13 cellular contexts compared by ENCODE assay signal in genomic region chr1:149641179-149641578, GRCh38. TPM values are rescaled to one million over a fixed set of nuclear protein-coding genes. Genes with fewer than 3 reads are reported as not detected.
A peak's percentile ranks its signal among the peaks of the same experiment; 100 is the strongest.
DNase-seq lines count a peak whose midpoint lies in the region; ATAC-seq and TF ChIP-seq lines count a peak whose summit lies in the region.
"Not testable (repeated sequence)": the region's sequence is repeated elsewhere in the genome, so short reads cannot be mapped to it uniquely, and the experiment has no call there.
"Had no signal": no experiment of that assay in that cellular context is flagged by ENCODE, and none has a peak within 500 bp of the region (broad histone marks: within the 10 kb centered on the region; RNA-seq: fewer than 3 reads in every experiment).

No MANE protein-coding gene starts in this region.

- not testable (repeated sequence) for TF ChIP-seq RAD21 in liver (IDR thresholded peaks at IDR 0.05)

- not testable (repeated sequence) for H3K4me3 Mint-ChIP-seq in CD8-positive, alpha-beta T cell; T-helper 17 cell; activated CD4-positive, alpha-beta T cell treated with anti-CD3 and anti-CD28 coated beads, Interleukin-2, amount 10 ng/mL, durations not matched to agents 7 days and 5 days; activated naive CD4-positive, alpha-beta T cell treated with anti-CD3 and anti-CD28 coated beads, Interleukin-2, amount 50 U/mL, for 24 hours; stimulated activated naive CD8-positive, alpha-beta T cell treated with anti-CD3 and anti-CD28 coated beads, Interleukin-15, Interleukin-2, amounts not matched to agents 100 ng/mL and 50 ng/mL, for 24 hours
- peak overlapping the region in 1 of 10 donors; percentile 56 for H3K4me3 Mint-ChIP-seq in naive thymus-derived CD8-positive, alpha-beta T cell

- intact Hi-C loops in CD8-positive, alpha-beta T cell (cut with DNase I, micrococcal nuclease); breast epithelium (cut with DNase I; ENCODE audit: low total_unique reads): not testable (repeated sequence)

- not testable (repeated sequence) for H3K4me1 ChIP-seq in CD8-positive, alpha-beta T cell (ENCODE audit: insufficient read depth, low read length); breast epithelium; liver (ENCODE audit: control insufficient read depth in 4 of 4, insufficient read depth in 4 of 4, low read length in 3 of 4)

- CTCF ChIA-PET in CD8-positive, alpha-beta T cell (lab: Charles Lee); activated CD4-positive, alpha-beta T cell treated with anti-CD3 and anti-CD28 coated beads, Interleukin-2, amount 10 ng/mL, durations not matched to agents 7 days and 5 days (lab: Charles Lee): not testable (repeated sequence)

- DNase-seq in CD8-positive, alpha-beta T cell; T-helper 17 cell; activated CD4-positive, alpha-beta T cell treated with anti-CD3 and anti-CD28 coated beads, Interleukin-2, amount 10 ng/mL, durations not matched to agents 7 days and 5 days; breast epithelium (ENCODE audit: low spot score in 2 of 2); naive thymus-derived CD8-positive, alpha-beta T cell: not testable (repeated sequence)

- not testable (repeated sequence) for H3K27ac ChIP-seq in CD8-positive, alpha-beta T cell (ENCODE audit: low read depth, low read length)
- H3K27ac ChIP-seq in breast epithelium = peak overlapping the region; percentile 72 to 80
- peak overlapping the region; percentile 67 to 85 for H3K27ac ChIP-seq in liver (ENCODE audit: low read depth in 1 of 2, low read length in 2 of 2)

- H3K36me3 ChIP-seq in CD8-positive, alpha-beta T cell (ENCODE audit: insufficient read depth, low read length); breast epithelium; liver (ENCODE audit: control insufficient read depth in 4 of 4, insufficient read depth in 3 of 4, low read depth in 1 of 4, low read length in 3 of 4): not testable (repeated sequence)

- not testable (repeated sequence) for TF ChIP-seq POLR2A in breast epithelium (IDR thresholded peaks at IDR 0.05)

- TF ChIP-seq CTCF in CD8-positive, alpha-beta T cell (IDR thresholded peaks at IDR 0.05); breast epithelium (IDR thresholded peaks at IDR 0.05); liver (IDR thresholded peaks at IDR 0.05; ENCODE audit: low read depth, low read length, missing input control): not testable (repeated sequence)

- H3K9me3 ChIP-seq in CD8-positive, alpha-beta T cell (ENCODE audit: low read length); T-helper 17 cell (ENCODE audit: control insufficient read depth, low read length, poor library complexity, severe bottlenecking); breast epithelium; liver (ENCODE audit: control insufficient read depth in 4 of 4, low read length in 3 of 4): not testable (repeated sequence)

- H3K27me3 Mint-ChIP-seq in CD8-positive, alpha-beta T cell (ENCODE audit: low read depth); T-helper 17 cell; activated CD4-positive, alpha-beta T cell treated with anti-CD3 and anti-CD28 coated beads, Interleukin-2, amount 10 ng/mL, durations not matched to agents 7 days and 5 days; activated naive CD4-positive, alpha-beta T cell treated with anti-CD3 and anti-CD28 coated beads, Interleukin-2, amount 50 U/mL, for 24 hours; naive thymus-derived CD8-positive, alpha-beta T cell; stimulated activated naive CD8-positive, alpha-beta T cell treated with anti-CD3 and anti-CD28 coated beads, Interleukin-15, Interleukin-2, amounts not matched to agents 100 ng/mL and 50 ng/mL, for 24 hours: not testable (repeated sequence)

- ATAC-seq in CD8-positive, alpha-beta T cell; T-helper 17 cell; naive thymus-derived CD8-positive, alpha-beta T cell: not testable (repeated sequence)

- WGBS in liver = 42% methylated on average over 4 of the region's 4 CpGs

- H3K4me3 ChIP-seq in CD8-positive, alpha-beta T cell (ENCODE audit: low read depth, low read length); breast epithelium; liver (ENCODE audit: low read depth in 1 of 3, low read length in 3 of 3): not testable (repeated sequence)

- not testable (repeated sequence) for H3K36me3 Mint-ChIP-seq in CD8-positive, alpha-beta T cell; T-helper 17 cell (ENCODE audit: low read depth); activated naive CD4-positive, alpha-beta T cell treated with anti-CD3 and anti-CD28 coated beads, Interleukin-2, amount 50 U/mL, for 24 hours; naive thymus-derived CD8-positive, alpha-beta T cell; stimulated activated naive CD8-positive, alpha-beta T cell treated with anti-CD3 and anti-CD28 coated beads, Interleukin-15, Interleukin-2, amounts not matched to agents 100 ng/mL and 50 ng/mL, for 24 hours (ENCODE audit: low read depth)
- H3K36me3 Mint-ChIP-seq in activated CD4-positive, alpha-beta T cell treated with anti-CD3 and anti-CD28 coated beads, Interleukin-2, amount 10 ng/mL, durations not matched to agents 7 days and 5 days (ENCODE audit: low read depth) = peaks cover 17% of the 10 kb centered on the region

- H3K9me3 Mint-ChIP-seq in CD8-positive, alpha-beta T cell; activated CD4-positive, alpha-beta T cell treated with anti-CD3 and anti-CD28 coated beads, Interleukin-2, amount 10 ng/mL, durations not matched to agents 7 days and 5 days; activated naive CD4-positive, alpha-beta T cell treated with anti-CD3 and anti-CD28 coated beads, Interleukin-2, amount 50 U/mL, for 24 hours; naive thymus-derived CD8-positive, alpha-beta T cell; stimulated activated naive CD8-positive, alpha-beta T cell treated with anti-CD3 and anti-CD28 coated beads, Interleukin-15, Interleukin-2, amounts not matched to agents 100 ng/mL and 50 ng/mL, for 24 hours: not testable (repeated sequence)

- peaks cover 36% of the 10 kb centered on the region for H3K4me1 Mint-ChIP-seq in CD8-positive, alpha-beta T cell (ENCODE audit: low read depth)
- H3K4me1 Mint-ChIP-seq in T-helper 17 cell = peaks cover 15% of the 10 kb centered on the region
- peaks cover 27% of the 10 kb centered on the region for H3K4me1 Mint-ChIP-seq in activated CD4-positive, alpha-beta T cell treated with anti-CD3 and anti-CD28 coated beads, Interleukin-2, amount 10 ng/mL, durations not matched to agents 7 days and 5 days
- H3K4me1 Mint-ChIP-seq in activated naive CD4-positive, alpha-beta T cell treated with anti-CD3 and anti-CD28 coated beads, Interleukin-2, amount 50 U/mL, for 24 hours = peaks cover 21% of the 10 kb centered on the region
- H3K4me1 Mint-ChIP-seq in naive thymus-derived CD8-positive, alpha-beta T cell = peaks cover 8 to 34% (median 32%) of the 10 kb centered on the region in 4 donors
- peaks cover 30% of the 10 kb centered on the region for H3K4me1 Mint-ChIP-seq in stimulated activated naive CD8-positive, alpha-beta T cell treated with anti-CD3 and anti-CD28 coated beads, Interleukin-15, Interleukin-2, amounts not matched to agents 100 ng/mL and 50 ng/mL, for 24 hours (ENCODE audit: low read depth)

- H3K9ac ChIP-seq in liver (ENCODE audit: low read depth in 1 of 2, low read length in 2 of 2) = not testable (repeated sequence)

- POLR2A ChIA-PET in CD8-positive, alpha-beta T cell (lab: Charles Lee); activated CD4-positive, alpha-beta T cell treated with anti-CD3 and anti-CD28 coated beads, Interleukin-2, amount 10 ng/mL, durations not matched to agents 7 days and 5 days (lab: Charles Lee); naive thymus-derived CD8-positive, alpha-beta T cell (lab: Charles Lee): not testable (repeated sequence)

- H3K27me3 ChIP-seq in CD8-positive, alpha-beta T cell (ENCODE audit: insufficient read depth, low read length); breast epithelium; liver (ENCODE audit: control insufficient read depth in 4 of 4, insufficient read depth in 4 of 4, low read length in 3 of 4): not testable (repeated sequence)

- H3K27ac Mint-ChIP-seq in CD8-positive, alpha-beta T cell = peak overlapping the region; percentile 75
- peak overlapping the region; percentile 16 for H3K27ac Mint-ChIP-seq in T-helper 17 cell
- peak overlapping the region; percentile 19 for H3K27ac Mint-ChIP-seq in activated CD4-positive, alpha-beta T cell treated with anti-CD3 and anti-CD28 coated beads, Interleukin-2, amount 10 ng/mL, durations not matched to agents 7 days and 5 days
- H3K27ac Mint-ChIP-seq in activated naive CD4-positive, alpha-beta T cell treated with anti-CD3 and anti-CD28 coated beads, Interleukin-2, amount 50 U/mL, for 24 hours = peak overlapping the region; percentile 87
- peak overlapping the region in 9 of 10 donors; percentile 57 to 87 (median 69) for H3K27ac Mint-ChIP-seq in naive thymus-derived CD8-positive, alpha-beta T cell
- peak overlapping the region; percentile 52 for H3K27ac Mint-ChIP-seq in stimulated activated naive CD8-positive, alpha-beta T cell treated with anti-CD3 and anti-CD28 coated beads, Interleukin-15, Interleukin-2, amounts not matched to agents 100 ng/mL and 50 ng/mL, for 24 hours

TF ChIP-seq in liver, 16 proteins besides CTCF, POLR2A, EP300 and RAD21:
- TF ChIP-seq SP1 (IDR thresholded peaks at IDR 0.05) = peak; percentile 28
- peak; percentile 23 to 53 for TF ChIP-seq RXRA (IDR thresholded peaks at IDR 0.05)
TF ChIP-seq in liver: peak in this region for 2; not testable (repeated sequence) for 14.

RNA-seq across cellular contexts. Expression of gene PPIAL4C, which starts 57.5 kb away (rescaled TPM):
- total RNA-seq in CD8-positive, alpha-beta T cell = not detected
- total RNA-seq in T-helper 17 cell (not detected), breast epithelium (1 to 10 TPM in 1 of 3 donors, not detected in 2; 1.2 TPM), liver (not detected)
- total RNA-seq in activated CD4-positive, alpha-beta T cell treated with anti-CD3 and anti-CD28 coated beads, Interleukin-2, amount 10 ng/mL, durations not matched to agents 7 days and 5 days = 1 to 10 TPM in 1 of 2 experiments, not detected in 1; 2.0 TPM
- not detected for polyA plus RNA-seq in liver
- total RNA-seq in naive thymus-derived CD8-positive, alpha-beta T cell = 1 to 10 TPM; 2.7 to 3.6 TPM
- polyA plus RNA-seq in naive thymus-derived CD8-positive, alpha-beta T cell = not detected
- total RNA-seq: A172, B cell, Calu3, GM23338, HT1080 had no signal
- polyA plus RNA-seq: GM23338 had no signal

Comparison
In these comparisons a context has a peak if more than half of its experiments do, and no peak if none do; other contexts are left out.
1. H3K27ac Mint-ChIP-seq: peak in every context shown above with its lines; median percentile 87 in activated naive CD4-positive, alpha-beta T cell treated with anti-CD3 and anti-CD28 coated beads, Interleukin-2, amount 50 U/mL, for 24 hours; 75 in CD8-positive, alpha-beta T cell; 69 in naive thymus-derived CD8-positive, alpha-beta T cell; 52 in stimulated activated naive CD8-positive, alpha-beta T cell treated with anti-CD3 and anti-CD28 coated beads, Interleukin-15, Interleukin-2, amounts not matched to agents 100 ng/mL and 50 ng/mL, for 24 hours; 19 in activated CD4-positive, alpha-beta T cell treated with anti-CD3 and anti-CD28 coated beads, Interleukin-2, amount 10 ng/mL, durations not matched to agents 7 days and 5 days; 16 in T-helper 17 cell.